1 cellular context compared by ENCODE assay signal in genomic region chr6:157440162-157440561, GRCh38.
TF ChIP-seq lines count a peak whose summit lies in the region.

No MANE protein-coding gene starts in this region.

TF ChIP-seq in GM12878, 131 proteins besides CTCF, POLR2A, EP300 and RAD21 (continued from another document):
- TF ChIP-seq, protein P1, sequence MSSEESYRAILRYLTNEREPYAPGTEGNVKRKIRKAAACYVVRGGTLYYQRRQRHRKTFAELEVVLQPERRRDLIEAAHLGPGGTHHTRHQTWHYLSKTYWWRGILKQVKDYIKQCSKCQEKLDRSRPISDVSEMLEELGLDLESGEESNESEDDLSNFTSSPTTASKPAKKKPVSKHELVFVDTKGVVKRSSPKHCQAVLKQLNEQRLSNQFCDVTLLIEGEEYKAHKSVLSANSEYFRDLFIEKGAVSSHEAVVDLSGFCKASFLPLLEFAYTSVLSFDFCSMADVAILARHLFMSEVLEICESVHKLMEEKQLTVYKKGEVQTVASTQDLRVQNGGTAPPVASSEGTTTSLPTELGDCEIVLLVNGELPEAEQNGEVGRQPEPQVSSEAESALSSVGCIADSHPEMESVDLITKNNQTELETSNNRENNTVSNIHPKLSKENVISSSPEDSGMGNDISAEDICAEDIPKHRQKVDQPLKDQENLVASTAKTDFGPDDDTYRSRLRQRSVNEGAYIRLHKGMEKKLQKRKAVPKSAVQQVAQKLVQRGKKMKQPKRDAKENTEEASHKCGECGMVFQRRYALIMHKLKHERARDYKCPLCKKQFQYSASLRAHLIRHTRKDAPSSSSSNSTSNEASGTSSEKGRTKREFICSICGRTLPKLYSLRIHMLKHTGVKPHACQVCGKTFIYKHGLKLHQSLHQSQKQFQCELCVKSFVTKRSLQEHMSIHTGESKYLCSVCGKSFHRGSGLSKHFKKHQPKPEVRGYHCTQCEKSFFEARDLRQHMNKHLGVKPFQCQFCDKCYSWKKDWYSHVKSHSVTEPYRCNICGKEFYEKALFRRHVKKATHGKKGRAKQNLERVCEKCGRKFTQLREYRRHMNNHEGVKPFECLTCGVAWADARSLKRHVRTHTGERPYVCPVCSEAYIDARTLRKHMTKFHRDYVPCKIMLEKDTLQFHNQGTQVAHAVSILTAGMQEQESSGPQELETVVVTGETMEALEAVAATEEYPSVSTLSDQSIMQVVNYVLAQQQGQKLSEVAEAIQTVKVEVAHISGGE (CRISPR knock-in tag; IDR thresholded peaks at IDR 0.05) = no peak
- peak; percentile 36; the same call in 1 of the 2 replicates for TF ChIP-seq RAD51 (IDR thresholded peaks at IDR 0.05)
- no peak for TF ChIP-seq RBBP5 (conservative IDR thresholded peaks at IDR 0.05)
- no peak for TF ChIP-seq MAX (IDR thresholded peaks at IDR 0.05; ENCODE audit: low read depth, low read length)
- TF ChIP-seq TARDBP (IDR thresholded peaks at IDR 0.05; ENCODE audit: borderline replicate concordance) = no peak
- TF ChIP-seq KDM1A (IDR thresholded peaks at IDR 0.05; ENCODE audit: borderline replicate concordance) = no peak
- TF ChIP-seq MYC (IDR thresholded peaks at IDR 0.05; ENCODE audit: insufficient read depth, insufficient read length, insufficient replicate concordance, low read length, severe bottlenecking) = no peak
- TF ChIP-seq NKRF (conservative IDR thresholded peaks at IDR 0.05) = no peak
- TF ChIP-seq BHLHE40 (IDR thresholded peaks at IDR 0.05; ENCODE audit: borderline replicate concordance in 1 of 2, low read depth in 2 of 2, low read length in 1 of 2) = 0 out of 4 replicates have a peak, but pooled peaks of 1 of the 2 experiments have one; percentile 7
- TF ChIP-seq, protein P2, sequence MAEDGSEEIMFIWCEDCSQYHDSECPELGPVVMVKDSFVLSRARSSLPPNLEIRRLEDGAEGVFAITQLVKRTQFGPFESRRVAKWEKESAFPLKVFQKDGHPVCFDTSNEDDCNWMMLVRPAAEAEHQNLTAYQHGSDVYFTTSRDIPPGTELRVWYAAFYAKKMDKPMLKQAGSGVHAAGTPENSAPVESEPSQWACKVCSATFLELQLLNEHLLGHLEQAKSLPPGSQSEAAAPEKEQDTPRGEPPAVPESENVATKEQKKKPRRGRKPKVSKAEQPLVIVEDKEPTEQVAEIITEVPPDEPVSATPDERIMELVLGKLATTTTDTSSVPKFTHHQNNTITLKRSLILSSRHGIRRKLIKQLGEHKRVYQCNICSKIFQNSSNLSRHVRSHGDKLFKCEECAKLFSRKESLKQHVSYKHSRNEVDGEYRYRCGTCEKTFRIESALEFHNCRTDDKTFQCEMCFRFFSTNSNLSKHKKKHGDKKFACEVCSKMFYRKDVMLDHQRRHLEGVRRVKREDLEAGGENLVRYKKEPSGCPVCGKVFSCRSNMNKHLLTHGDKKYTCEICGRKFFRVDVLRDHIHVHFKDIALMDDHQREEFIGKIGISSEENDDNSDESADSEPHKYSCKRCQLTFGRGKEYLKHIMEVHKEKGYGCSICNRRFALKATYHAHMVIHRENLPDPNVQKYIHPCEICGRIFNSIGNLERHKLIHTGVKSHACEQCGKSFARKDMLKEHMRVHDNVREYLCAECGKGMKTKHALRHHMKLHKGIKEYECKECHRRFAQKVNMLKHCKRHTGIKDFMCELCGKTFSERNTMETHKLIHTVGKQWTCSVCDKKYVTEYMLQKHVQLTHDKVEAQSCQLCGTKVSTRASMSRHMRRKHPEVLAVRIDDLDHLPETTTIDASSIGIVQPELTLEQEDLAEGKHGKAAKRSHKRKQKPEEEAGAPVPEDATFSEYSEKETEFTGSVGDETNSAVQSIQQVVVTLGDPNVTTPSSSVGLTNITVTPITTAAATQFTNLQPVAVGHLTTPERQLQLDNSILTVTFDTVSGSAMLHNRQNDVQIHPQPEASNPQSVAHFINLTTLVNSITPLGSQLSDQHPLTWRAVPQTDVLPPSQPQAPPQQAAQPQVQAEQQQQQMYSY (CRISPR knock-in tag; IDR thresholded peaks at IDR 0.05) = no peak
- no peak for TF ChIP-seq IRF5 (IDR thresholded peaks at IDR 0.05; ENCODE audit: borderline replicate concordance)
- TF ChIP-seq GATAD2B (conservative IDR thresholded peaks at IDR 0.05; ENCODE audit: low read depth) = no peak
- TF ChIP-seq HDAC6 (IDR thresholded peaks at IDR 0.05; ENCODE audit: unreplicated experiment) = no peak
- TF ChIP-seq MXI1 (IDR thresholded peaks at IDR 0.05; ENCODE audit: low read depth, low read length) = no peak
- no peak for TF ChIP-seq STAT3 (IDR thresholded peaks at IDR 0.05; ENCODE audit: low read depth, low read length)
- TF ChIP-seq ZNF384 (IDR thresholded peaks at IDR 0.05; ENCODE audit: borderline replicate concordance, low read depth, low read length) = no peak
- TF ChIP-seq IKZF2 (IDR thresholded peaks at IDR 0.05) = peak; percentile 39 to 48; a peak in 3 of 4 replicates
- TF ChIP-seq YBX1 (IDR thresholded peaks at IDR 0.05) = no peak
